15 cellular contexts compared by ENCODE assay signal in the genomic region with DNA sequence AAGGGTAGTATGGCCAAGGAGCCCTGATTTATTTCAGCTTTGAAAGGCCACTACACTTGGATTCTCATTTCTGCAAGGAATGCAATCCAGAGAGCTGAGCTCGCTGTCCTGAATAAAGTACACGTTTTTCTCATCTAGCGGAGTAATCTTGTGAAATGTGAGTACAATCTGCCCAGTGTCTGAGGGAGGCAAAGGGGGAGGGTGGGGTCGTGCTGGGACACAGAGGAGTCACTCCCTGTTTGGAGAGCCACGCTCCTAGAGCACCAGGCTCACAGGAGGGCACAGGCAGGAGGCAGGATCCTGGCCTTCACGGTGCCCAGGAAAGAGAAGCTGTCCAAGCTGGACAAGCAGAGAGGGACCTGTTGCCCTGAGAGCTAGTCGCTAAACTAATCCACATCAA. TPM values are rescaled to one million over a fixed set of nuclear protein-coding genes. Genes with fewer than 3 reads are reported as not detected.
DNase-seq lines count a peak whose midpoint lies in the region; ATAC-seq lines count a peak whose summit lies in the region.
"Had no signal": no experiment of that assay in that cellular context is flagged by ENCODE, and none has a peak within 500 bp of the region (broad histone marks: within the 10 kb centered on the region; RNA-seq: fewer than 3 reads in every experiment).

No MANE protein-coding gene starts in this region.

- intact Hi-C loops in right cardiac atrium (cut with DNase I): no loop called here

- ATAC-seq in right cardiac atrium: peak; percentile 78 to 85
- ATAC-seq: stimulated activated naive B cell treated with anti-CD40 and anti-IgM and Interleukin-4, amounts not matched to agents 10 μg/mL and 1 μg/mL and 100 μg/mL, for 72 hours had no signal

- peaks cover 6% of the 10 kb centered on the region for H3K4me1 ChIP-seq in right cardiac atrium (ENCODE audit: control insufficient read depth, insufficient read depth, low read length)
- H3K4me1 ChIP-seq: colonic mucosa had no signal

- no peaks in the 10 kb centered on the region for H3K27me3 ChIP-seq in right cardiac atrium (ENCODE audit: control insufficient read depth, insufficient read depth)
- H3K27me3 ChIP-seq: colonic mucosa had no signal

- no peak overlapping the region for H3K4me3 ChIP-seq in right cardiac atrium (ENCODE audit: low read length)
- H3K4me3 ChIP-seq: colonic mucosa, skin epidermis had no signal

- DNase-seq in GM03348 (ENCODE audit: low spot score) (peak; percentile 81), astrocyte of the hippocampus (ENCODE audit: low read depth, low spot score) (peak; percentile 36), right cardiac atrium (peak; percentile 53 to 76 (median 60)), renal cortical epithelial cell (ENCODE audit: low read depth) (peak; percentile 33), LoVo (ENCODE audit: low spot score) (no peak)
- DNase-seq in stimulated activated CD4-positive, alpha-beta T cell treated with anti-CD3 and anti-CD28 coated beads, Interleukin-15, amount 100 ng/mL, for 24 hours: no peak
- DNase-seq in activated CD4-positive, alpha-beta T cell treated with anti-CD3 and anti-CD28 coated beads, Interleukin-2, amount 50 U/mL, for 4 hours: no peak
- no peak for DNase-seq in activated CD8-positive, alpha-beta memory T cell treated with anti-CD3 and anti-CD28 coated beads for 24 hours
- DNase-seq: activated CD8-positive, alpha-beta memory T cell treated with anti-CD3 and anti-CD28 coated beads, Interleukin-2, amount 50 U/mL, for 48 hours; CD4-positive, CD25-positive, alpha-beta regulatory T cell; colonic mucosa; H7; NCI-H1930; stimulated activated naive B cell treated with anti-CD40 and anti-IgM and Interleukin-4, amounts not matched to agents 10 μg/mL and 1 μg/mL and 100 μg/mL, for 72 hours had no signal

- H3K9me3 ChIP-seq in right cardiac atrium (ENCODE audit: control insufficient read depth, low read length): no peaks in the 10 kb centered on the region
- H3K9me3 ChIP-seq: colonic mucosa had no signal

- 38% methylated on average over 7 of the region's 7 CpGs for WGBS in right cardiac atrium

- H3K27ac ChIP-seq in right cardiac atrium (ENCODE audit: low read length): no peak overlapping the region
- H3K27ac ChIP-seq: colonic mucosa had no signal

RNA-seq across cellular contexts. Expression of a gene that starts 51.0 kb away (rescaled TPM):
- total RNA-seq in right cardiac atrium (not detected), renal cortical epithelial cell (not detected in 2 replicates)
- polyA plus RNA-seq in right cardiac atrium: not detected
- total RNA-seq: CD4-positive, CD25-positive, alpha-beta regulatory T cell; colonic mucosa; H7 had no signal
- polyA plus RNA-seq: CD4-positive, CD25-positive, alpha-beta regulatory T cell had no signal

RNA-seq across cellular contexts. Expression of a gene that starts 56.5 kb away (rescaled TPM):
- total RNA-seq in right cardiac atrium (1 to 10 TPM; 1.6 to 2.2 (median 2.1) TPM), renal cortical epithelial cell (0.87 and 1.4 TPM in 2 replicates)
- polyA plus RNA-seq in right cardiac atrium: 1.1 TPM

Comparison
In these comparisons a context has a peak if more than half of its experiments do, and no peak if none do; other contexts are left out.
1. DNase-seq: peak in GM03348 (single experiment), astrocyte of the hippocampus (single experiment), right cardiac atrium (3 of 3) and renal cortical epithelial cell (single experiment); none in LoVo (single experiment), stimulated activated CD4-positive, alpha-beta T cell treated with anti-CD3 and anti-CD28 coated beads, Interleukin-15, amount 100 ng/mL, for 24 hours (single experiment), activated CD4-positive, alpha-beta T cell treated with anti-CD3 and anti-CD28 coated beads, Interleukin-2, amount 50 U/mL, for 4 hours (0 of 2) and activated CD8-positive, alpha-beta memory T cell treated with anti-CD3 and anti-CD28 coated beads for 24 hours (single experiment).